In genomic region chr1:15524283-15525042, GRCh38 we compare ENCODE assay signal across 8 cellular contexts. TPM values are rescaled to one million over a fixed set of nuclear protein-coding genes. Genes with fewer than 3 reads are reported as not detected.
DNase-seq lines count a peak whose midpoint lies in the region; ATAC-seq and FAIRE-seq lines count a peak whose summit lies in the region.

No MANE protein-coding gene starts in this region.

- peak overlapping the region; percentile 82 to 100 (median 91) for H3K4me3 Mint-ChIP-seq in naive thymus-derived CD4-positive, alpha-beta T cell
- peak overlapping the region; percentile 77 for H3K4me3 Mint-ChIP-seq in stimulated activated effector memory CD8-positive, alpha-beta T cell treated with anti-CD3 and anti-CD28 coated beads, Interleukin-12 subunit alpha, Interleukin-12 subunit beta, amount 100 ng/mL, for 72 hours

- H3F3A ChIP-seq in GM23248 (ENCODE audit: insufficient read depth) = peaks cover 18% of the 10 kb centered on the region

- intact Hi-C loops in naive thymus-derived CD4-positive, alpha-beta T cell (cut with micrococcal nuclease) = loop anchor here (1.0 to 10.0 kb wide), 19 partner anchors 93 to 1913 kb away; partner anchors contain the start of genes RCC2 (in 2 of the 2), ATP13A2 (in 1 of the 2), DDI2 (in 1 of the 2) and EFHD2 (in 1 of the 2)

- no peak for FAIRE-seq in RCC 7860 (lab: Jason Lieb, UNC)

- no peaks in the 10 kb centered on the region for H4K20me1 ChIP-seq in GM23248 (ENCODE audit: insufficient read depth)

- peak overlapping the region; percentile 90 for H3K9ac ChIP-seq in GM23248

- peaks cover 23% of the 10 kb centered on the region; the same call in 1 of the 2 replicates for H3K4me1 ChIP-seq in GM23248 (ENCODE audit: insufficient read depth)
- peaks cover 21 to 28% of the 10 kb centered on the region in 2 donors for H3K4me1 ChIP-seq in naive thymus-derived CD4-positive, alpha-beta T cell (ENCODE audit: control insufficient read depth in 2 of 2, insufficient read depth in 2 of 2, low read length in 2 of 2)

- H3K9me2 ChIP-seq in GM23248 (ENCODE audit: insufficient read depth) = no peaks in the 10 kb centered on the region

- H2AFZ ChIP-seq in GM23248 = 0 out of 2 replicates have a peak overlapping the region, but pooled peaks have one; percentile 60

- in situ Hi-C loops in GM23248 (cut with MboI) = no loop called here

- peak; percentile 93 for DNase-seq in DMS53 treated with DMSO at 0.1 percent for 48 hours (lab: John Stamatoyannopoulos, UW; ENCODE audit: unreplicated experiment)
- peak; percentile 100 for DNase-seq in GM23248
- DNase-seq in Kasumi-1 (lab: John Stamatoyannopoulos, UW) = peak; percentile 97
- peak; percentile 95 for DNase-seq in RCC 7860 (ENCODE audit: low spot score)
- peak; percentile 99 to 100 for DNase-seq in activated T-helper 1 cell treated with anti-CD3 and anti-CD28 coated beads, Interleukin-2, amount 50 U/mL, for 16 hours (ENCODE audit: low read depth in 1 of 2, low spot score in 1 of 2)
- peak; percentile 98 for DNase-seq in fibroblast of gingiva (ENCODE audit: low read depth)
- DNase-seq in naive thymus-derived CD4-positive, alpha-beta T cell = peak; percentile 98 to 100 (median 99)
- peak; percentile 98 to 100 for DNase-seq in stimulated activated effector memory CD8-positive, alpha-beta T cell treated with anti-CD3 and anti-CD28 coated beads, Interleukin-12 subunit alpha, Interleukin-12 subunit beta, amount 100 ng/mL, for 72 hours (ENCODE audit: low spot score in 2 of 2)

- CTCF ChIA-PET in naive thymus-derived CD4-positive, alpha-beta T cell (lab: Charles Lee) = no interaction called here

- no peak overlapping the region for H3K4me2 ChIP-seq in GM23248 (ENCODE audit: unreplicated experiment)

- ATAC-seq in naive thymus-derived CD4-positive, alpha-beta T cell = peak; percentile 79
- peak; percentile 65 for ATAC-seq in stimulated activated effector memory CD8-positive, alpha-beta T cell treated with anti-CD3 and anti-CD28 coated beads, Interleukin-12 subunit alpha, Interleukin-12 subunit beta, amount 100 ng/mL, for 72 hours

- peaks cover 0 to 13% (median 0%) of the 10 kb centered on the region in 5 donors for H3K36me3 Mint-ChIP-seq in naive thymus-derived CD4-positive, alpha-beta T cell
- peaks cover 18% of the 10 kb centered on the region for H3K36me3 Mint-ChIP-seq in stimulated activated effector memory CD8-positive, alpha-beta T cell treated with anti-CD3 and anti-CD28 coated beads, Interleukin-12 subunit alpha, Interleukin-12 subunit beta, amount 100 ng/mL, for 72 hours

- peaks cover 0 to 4% (median 0%) of the 10 kb centered on the region in 11 donors for H3K9me3 Mint-ChIP-seq in naive thymus-derived CD4-positive, alpha-beta T cell
- H3K9me3 Mint-ChIP-seq in stimulated activated effector memory CD8-positive, alpha-beta T cell treated with anti-CD3 and anti-CD28 coated beads, Interleukin-12 subunit alpha, Interleukin-12 subunit beta, amount 100 ng/mL, for 72 hours = no peaks in the 10 kb centered on the region

- no peaks in the 10 kb centered on the region for H3K27me3 ChIP-seq in GM23248 (replicated peaks; ENCODE audit: insufficient read depth)
- no peaks in the 10 kb centered on the region for H3K27me3 ChIP-seq in naive thymus-derived CD4-positive, alpha-beta T cell (ENCODE audit: control insufficient read depth in 2 of 2, insufficient read depth in 2 of 2, low read length in 2 of 2)

- H3K36me3 ChIP-seq in GM23248 (ENCODE audit: low read depth) = no peaks in the 10 kb centered on the region
- H3K36me3 ChIP-seq in naive thymus-derived CD4-positive, alpha-beta T cell (ENCODE audit: control insufficient read depth in 2 of 3, insufficient read depth in 3 of 3, low read length in 3 of 3) = no peaks in the 10 kb centered on the region

- H3K9me3 ChIP-seq in GM23248 (ENCODE audit: low read depth) = no peaks in the 10 kb centered on the region
- H3K9me3 ChIP-seq in naive thymus-derived CD4-positive, alpha-beta T cell (ENCODE audit: control insufficient read depth in 2 of 3, low read length in 3 of 3) = no peaks in the 10 kb centered on the region

- 1 to 2% methylated on average over 14 to 59 of the region's 87 CpGs for WGBS in GM23248 (ENCODE audit: low coverage in 1 of 2, low lambda C conversion rate in 2 of 2, missing lambda C conversion rate in 2 of 2), 2 experiments

- POLR2A ChIA-PET in naive thymus-derived CD4-positive, alpha-beta T cell (lab: Charles Lee) = no interaction called here

- H3K4me1 Mint-ChIP-seq in naive thymus-derived CD4-positive, alpha-beta T cell = peaks cover 33 to 70% (median 62%) of the 10 kb centered on the region in 7 donors
- H3K4me1 Mint-ChIP-seq in stimulated activated effector memory CD8-positive, alpha-beta T cell treated with anti-CD3 and anti-CD28 coated beads, Interleukin-12 subunit alpha, Interleukin-12 subunit beta, amount 100 ng/mL, for 72 hours = peaks cover 46% of the 10 kb centered on the region

- H3K27me3 Mint-ChIP-seq in naive thymus-derived CD4-positive, alpha-beta T cell = no peaks in the 10 kb centered on the region

- H3K27ac ChIP-seq in GM23248 = peak overlapping the region; percentile 98
- H3K27ac ChIP-seq in naive thymus-derived CD4-positive, alpha-beta T cell (ENCODE audit: low read depth, low read length) = peak overlapping the region; percentile 100

- peak overlapping the region; percentile 90 to 100 (median 100) for H3K27ac Mint-ChIP-seq in naive thymus-derived CD4-positive, alpha-beta T cell
- H3K27ac Mint-ChIP-seq in stimulated activated effector memory CD8-positive, alpha-beta T cell treated with anti-CD3 and anti-CD28 coated beads, Interleukin-12 subunit alpha, Interleukin-12 subunit beta, amount 100 ng/mL, for 72 hours = peak overlapping the region; percentile 99

- peaks cover 32% of the 10 kb centered on the region for H3K79me2 ChIP-seq in GM23248 (ENCODE audit: insufficient read depth)

- H3K4me3 ChIP-seq in GM23248 = peak overlapping the region; percentile 84
- peak overlapping the region; percentile 60 for H3K4me3 ChIP-seq in naive thymus-derived CD4-positive, alpha-beta T cell (ENCODE audit: low read length)

RNA-seq across cellular contexts. Expression of gene CASP9, which starts 0.4 kb away (rescaled TPM):
- total RNA-seq in GM23248 (2014; rRNA removed; shearing (Covaris generic)) = 15.8 and 18.5 TPM in 2 replicates
- 6.7 and 7.6 TPM in 2 replicates for polyA plus RNA-seq in GM23248 (2016; fragmentation: Nextera tagmentation; extraction: Ambion mirVana)
- 10 to 100 TPM; 14.7 to 22.2 (median 15.7) TPM for total RNA-seq in naive thymus-derived CD4-positive, alpha-beta T cell
- 1 to 10 TPM; 9.0 to 9.3 TPM for polyA plus RNA-seq in naive thymus-derived CD4-positive, alpha-beta T cell

RNA-seq across cellular contexts. Expression of gene DNAJC16, which starts 2.2 kb away (rescaled TPM):
- total RNA-seq in GM23248 (2014; rRNA removed; shearing (Covaris generic)) = 21.8 and 22.5 TPM in 2 replicates
- polyA plus RNA-seq in GM23248 (2016; fragmentation: Nextera tagmentation; extraction: Ambion mirVana) = 10.0 and 10.2 TPM in 2 replicates
- total RNA-seq in naive thymus-derived CD4-positive, alpha-beta T cell = 10 to 100 TPM; 17.8 to 29.4 (median 25.0) TPM
- polyA plus RNA-seq in naive thymus-derived CD4-positive, alpha-beta T cell = 10 to 100 TPM in 1 of 2 donors, 1 to 10 TPM in 1; 9.6 to 10.0 TPM

RNA-seq across cellular contexts. Expression of gene CELA2B, which starts 48.6 kb away (rescaled TPM):
- not detected in 2 replicates for total RNA-seq in GM23248 (2014; rRNA removed; shearing (Covaris generic))
- polyA plus RNA-seq in GM23248 (2016; fragmentation: Nextera tagmentation; extraction: Ambion mirVana) = not detected in 2 replicates
- total RNA-seq in naive thymus-derived CD4-positive, alpha-beta T cell = not detected
- polyA plus RNA-seq in naive thymus-derived CD4-positive, alpha-beta T cell = not detected

Comparison
In these comparisons a context has a peak if more than half of its experiments do, and no peak if none do; other contexts are left out.
1. Peak in every context shown above with its lines: DNase-seq, ATAC-seq, H3K4me3 ChIP-seq and H3K27ac ChIP-seq.